ENCODE assay signal across 23 cellular contexts in the genomic region with DNA sequence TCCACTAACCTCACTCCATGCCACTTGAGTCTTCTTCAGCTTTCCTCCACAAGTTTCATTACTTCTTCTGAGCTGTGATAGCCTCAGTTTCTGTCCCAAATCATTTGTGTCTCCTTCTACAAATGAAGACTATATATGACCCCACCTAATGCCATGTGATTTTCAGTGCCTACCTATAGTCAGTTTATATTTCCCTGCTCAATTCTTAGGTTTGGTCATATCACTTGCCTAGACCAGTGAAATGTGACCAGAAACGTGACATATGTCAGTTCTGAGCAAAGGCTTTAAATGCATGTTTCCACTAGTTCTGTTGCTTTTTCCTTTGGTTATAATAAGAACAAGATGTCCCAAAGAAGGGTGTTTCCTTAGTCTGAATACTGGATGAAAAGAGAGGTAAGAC.
"Had no signal": no experiment of that assay in that cellular context is flagged by ENCODE, and none has a peak within 500 bp of the region (broad histone marks: within the 10 kb centered on the region; RNA-seq: fewer than 3 reads in every experiment).

No MANE protein-coding gene starts in this region.

- ATAC-seq: activated CD8-positive, alpha-beta T cell treated with anti-CD3 and anti-CD28 coated beads for 36 hours; mucosa of descending colon; natural killer cell treated with Interleukin-12 subunit alpha and Interleukin-12 subunit beta and Interleukin-15 and Interleukin-18, amount 100 ng/mL, for 72 hours; right cardiac atrium had no signal

- H3K9me3 Mint-ChIP-seq: activated CD8-positive, alpha-beta T cell treated with anti-CD3 and anti-CD28 coated beads for 36 hours; activated naive CD4-positive, alpha-beta T cell treated with anti-CD3 and anti-CD28 coated beads, Interleukin-2, amount 50 U/mL, for 24 hours; activated T-helper 2 cell treated with anti-CD3 and anti-CD28 coated beads, Interferon-gamma antibody, Interleukin-2, Interleukin-4, amounts not matched to agents 10 μg/mL and 5 μg/mL and 100 μg/mL, durations not matched to agents 14 hours and 24 hours and 36 hours; central memory CD8-positive, alpha-beta T cell; dendritic cell treated with granulocyte-macrophage colony-stimulating factor and Interleukin-4, amounts not matched to agents 40 ng/mL and 50 ng/mL, for 4 days; natural killer cell treated with Interleukin-12 subunit alpha and Interleukin-12 subunit beta and Interleukin-15 and Interleukin-18, amount 100 ng/mL, for 72 hours had no signal

- H3K4me3 ChIP-seq: esophagus squamous epithelium, left ventricle myocardium inferior, lung, mucosa of descending colon, spleen, testis, transverse colon had no signal

- H3K9me3 ChIP-seq: esophagus squamous epithelium, left ventricle myocardium inferior, mucosa of descending colon, spleen, testis, transverse colon had no signal

- H3K27me3 ChIP-seq: esophagus squamous epithelium, spleen, testis, transverse colon had no signal

- H3K4me1 ChIP-seq: testis had no signal

- FAIRE-seq: bronchial epithelial cell had no signal

- H3K36me3 ChIP-seq: esophagus squamous epithelium, left ventricle myocardium inferior, spleen, transverse colon had no signal

- H3K27me3 Mint-ChIP-seq: activated CD8-positive, alpha-beta T cell treated with anti-CD3 and anti-CD28 coated beads for 36 hours; activated naive CD4-positive, alpha-beta T cell treated with anti-CD3 and anti-CD28 coated beads, Interleukin-2, amount 50 U/mL, for 24 hours; central memory CD8-positive, alpha-beta T cell; dendritic cell treated with granulocyte-macrophage colony-stimulating factor and Interleukin-4, amounts not matched to agents 40 ng/mL and 50 ng/mL, for 4 days; natural killer cell treated with Interleukin-12 subunit alpha and Interleukin-12 subunit beta and Interleukin-15 and Interleukin-18, amount 100 ng/mL, for 72 hours had no signal

- H3K4me3 Mint-ChIP-seq: activated CD8-positive, alpha-beta T cell treated with anti-CD3 and anti-CD28 coated beads for 36 hours; activated naive CD4-positive, alpha-beta T cell treated with anti-CD3 and anti-CD28 coated beads, Interleukin-2, amount 50 U/mL, for 24 hours; central memory CD8-positive, alpha-beta T cell; dendritic cell treated with granulocyte-macrophage colony-stimulating factor and Interleukin-4, amounts not matched to agents 40 ng/mL and 50 ng/mL, for 4 days; natural killer cell treated with Interleukin-12 subunit alpha and Interleukin-12 subunit beta and Interleukin-15 and Interleukin-18, amount 100 ng/mL, for 72 hours had no signal

- H3K36me3 Mint-ChIP-seq: natural killer cell treated with Interleukin-12 subunit alpha and Interleukin-12 subunit beta and Interleukin-15 and Interleukin-18, amount 100 ng/mL, for 72 hours had no signal

- H3K27ac ChIP-seq: epithelial cell of prostate, esophagus squamous epithelium, left ventricle myocardium inferior, spleen, testis, transverse colon had no signal

- DNase-seq: activated CD4-positive, alpha-beta T cell treated with anti-CD3 and anti-CD28 coated beads, Interleukin-2, amount 50 U/mL, for 1 hour; activated CD8-positive, alpha-beta T cell treated with anti-CD3 and anti-CD28 coated beads for 36 hours; activated T-cell treated with anti-CD3 and anti-CD28 coated beads, Interleukin-2, amount 50 U/mL, for 48 hours; esophagus squamous epithelium; foreskin melanocyte; islet precursor cell; left ventricle myocardium inferior; mucosa of descending colon; posterior cingulate gyrus; right cardiac atrium; spleen; stimulated activated naive CD4-positive, alpha-beta T cell; T1000; testis; transverse colon had no signal

- H3K27ac Mint-ChIP-seq: activated CD8-positive, alpha-beta T cell treated with anti-CD3 and anti-CD28 coated beads for 36 hours; activated naive CD4-positive, alpha-beta T cell treated with anti-CD3 and anti-CD28 coated beads, Interleukin-2, amount 50 U/mL, for 24 hours; activated T-helper 2 cell treated with anti-CD3 and anti-CD28 coated beads, Interferon-gamma antibody, Interleukin-2, Interleukin-4, amounts not matched to agents 10 μg/mL and 5 μg/mL and 100 μg/mL, durations not matched to agents 14 hours and 24 hours and 36 hours; dendritic cell treated with granulocyte-macrophage colony-stimulating factor and Interleukin-4, amounts not matched to agents 40 ng/mL and 50 ng/mL, for 4 days; natural killer cell treated with Interleukin-12 subunit alpha and Interleukin-12 subunit beta and Interleukin-15 and Interleukin-18, amount 100 ng/mL, for 72 hours had no signal
